ENCODE assay signal across 26 cellular contexts in the genomic region with DNA sequence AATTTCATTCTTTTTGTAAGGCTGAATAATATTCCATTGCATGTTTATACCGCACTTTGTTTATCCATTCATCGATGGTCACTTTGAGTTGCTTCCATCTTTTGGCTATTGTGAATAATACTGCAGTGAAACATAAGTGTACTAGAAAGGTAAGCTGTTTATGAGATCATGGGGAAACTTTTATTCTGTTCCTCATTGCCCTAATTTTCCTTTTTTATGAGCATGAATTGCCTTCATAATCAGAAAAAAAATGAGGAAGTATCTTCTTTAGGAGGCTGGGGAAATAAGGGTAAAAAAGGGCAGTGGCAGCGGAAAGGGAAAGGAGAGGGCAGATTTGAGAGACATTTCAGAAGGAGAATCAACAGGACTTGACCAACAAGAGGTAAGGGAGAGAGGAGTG. TPM values are rescaled to one million over a fixed set of nuclear protein-coding genes. Genes with fewer than 3 reads are reported as not detected.
DNase-seq lines count a peak whose midpoint lies in the region; ATAC-seq and TF ChIP-seq lines count a peak whose summit lies in the region.
"Had no signal": no experiment of that assay in that cellular context is flagged by ENCODE, and none has a peak within 500 bp of the region (broad histone marks: within the 10 kb centered on the region; RNA-seq: fewer than 3 reads in every experiment).

No MANE protein-coding gene starts in this region.

- no peaks in the 10 kb centered on the region for H3K36me3 ChIP-seq in GM23338 (ENCODE audit: insufficient read depth)
- no peaks in the 10 kb centered on the region for H3K36me3 ChIP-seq in colonic mucosa
- H3K36me3 ChIP-seq in rectal smooth muscle tissue (ENCODE audit: control insufficient read depth, insufficient read depth, low read length) = no peaks in the 10 kb centered on the region
- H3K36me3 ChIP-seq in neuronal stem cell (replicated peaks in 1 of 2; ENCODE audit: control insufficient read depth in 2 of 2, insufficient read depth in 2 of 2, low read length in 2 of 2) = no peaks in the 10 kb centered on the region
- H3K36me3 ChIP-seq: breast epithelium, HAP-1, heart left ventricle had no signal

- H4K20me1 ChIP-seq in GM23338 (replicated peaks; ENCODE audit: insufficient read depth) = no peaks in the 10 kb centered on the region

- H3K27ac ChIP-seq in GM23338 (ENCODE audit: low read depth) = no peak overlapping the region
- peak overlapping the region; percentile 82 for H3K27ac ChIP-seq in colonic mucosa
- H3K27ac ChIP-seq in rectal smooth muscle tissue (ENCODE audit: low read depth, low read length) = peak overlapping the region; percentile 66
- H3K27ac ChIP-seq in neuronal stem cell (replicated peaks; ENCODE audit: low read length) = no peak overlapping the region
- H3K27ac ChIP-seq: breast epithelium, parathyroid adenoma, SK-N-MC had no signal

- H3K23ac ChIP-seq in neuronal stem cell (ENCODE audit: low read depth, low read length, poor library complexity) = no peak overlapping the region

- H3K4ac ChIP-seq in neuronal stem cell (ENCODE audit: low read length) = no peak overlapping the region

- no peak overlapping the region for H4K8ac ChIP-seq in neuronal stem cell (ENCODE audit: low read depth, low read length)

- H3K79me2 ChIP-seq in GM23338 (replicated peaks; ENCODE audit: insufficient read depth) = peaks cover 10% of the 10 kb centered on the region

- H2BK15ac ChIP-seq in neuronal stem cell (ENCODE audit: low read length) = no peak overlapping the region

- H2AK5ac ChIP-seq in neuronal stem cell (ENCODE audit: low read depth, low read length) = no peak overlapping the region

- no CpG with 5 or more reads among the region's 3 CpGs for WGBS in neuronal stem cell (ENCODE audit: extremely low coverage in 2 of 2, insufficient read length in 2 of 2, insufficient replicate concordance in 1 of 2), 2 donors

- no peak overlapping the region for H3K4me3 Mint-ChIP-seq in GM23338
- H3K4me3 Mint-ChIP-seq: activated T-cell treated with anti-CD3 and anti-CD28 coated beads, Interleukin-2, amount 50 U/mL, for 24 hours; CD4-positive, alpha-beta memory T cell; natural killer cell treated with Interleukin-12 subunit alpha and Interleukin-12 subunit beta and Interleukin-15 and Interleukin-18, amount 100 ng/mL, for 72 hours had no signal

- H3K18ac ChIP-seq in neuronal stem cell (ENCODE audit: low read length) = no peak overlapping the region

- peaks cover 4% of the 10 kb centered on the region; the same call in 1 of the 2 replicates for H3F3A ChIP-seq in GM23338 (replicated peaks; ENCODE audit: low read depth)

- H2BK5ac ChIP-seq in neuronal stem cell (ENCODE audit: low read length) = no peak overlapping the region

- no peak overlapping the region for H4K91ac ChIP-seq in neuronal stem cell (ENCODE audit: low read depth, low read length, poor library complexity)

- H3K27me3 Mint-ChIP-seq in GM23338 (ENCODE audit: insufficient read depth, low read depth, poor library complexity) = peaks cover 12% of the 10 kb centered on the region
- H3K27me3 Mint-ChIP-seq: activated T-cell treated with anti-CD3 and anti-CD28 coated beads, Interleukin-2, amount 50 U/mL, for 24 hours; CD4-positive, alpha-beta memory T cell; natural killer cell treated with Interleukin-12 subunit alpha and Interleukin-12 subunit beta and Interleukin-15 and Interleukin-18, amount 100 ng/mL, for 72 hours had no signal

- no peaks in the 10 kb centered on the region for H3K9me3 ChIP-seq in colonic mucosa
- no peaks in the 10 kb centered on the region for H3K9me3 ChIP-seq in neuronal stem cell (replicated peaks in 1 of 2; ENCODE audit: control insufficient read depth in 2 of 2, insufficient read depth in 1 of 2, low read depth in 1 of 2, low read length in 2 of 2)
- H3K9me3 ChIP-seq: breast epithelium, HAP-1, heart left ventricle had no signal

- H3K4me2 ChIP-seq in GM23338 (no peak overlapping the region), neuronal stem cell (ENCODE audit: insufficient read depth, low read length, poor library complexity, severe bottlenecking) (no peak overlapping the region)

- no peaks in the 10 kb centered on the region for H3K36me3 Mint-ChIP-seq in GM23338 (ENCODE audit: low read depth)
- H3K36me3 Mint-ChIP-seq: CD4-positive, alpha-beta memory T cell; natural killer cell treated with Interleukin-12 subunit alpha and Interleukin-12 subunit beta and Interleukin-15 and Interleukin-18, amount 100 ng/mL, for 72 hours had no signal

- H3K14ac ChIP-seq in neuronal stem cell (ENCODE audit: low read length) = no peak overlapping the region

- no peaks in the 10 kb centered on the region for H3K9me3 Mint-ChIP-seq in GM23338
- H3K9me3 Mint-ChIP-seq: activated T-cell treated with anti-CD3 and anti-CD28 coated beads, Interleukin-2, amount 50 U/mL, for 24 hours; natural killer cell treated with Interleukin-12 subunit alpha and Interleukin-12 subunit beta and Interleukin-15 and Interleukin-18, amount 100 ng/mL, for 72 hours had no signal

- H3K9ac ChIP-seq in colonic mucosa (ENCODE audit: low read depth in 2 of 2, low read length in 2 of 2) (peak overlapping the region in 1 of 2 donors; percentile 51), rectal smooth muscle tissue (ENCODE audit: low read length) (no peak overlapping the region), neuronal stem cell (ENCODE audit: low read depth, low read length, poor library complexity) (no peak overlapping the region)
- H3K9ac ChIP-seq: parathyroid adenoma had no signal

- ATAC-seq in GM23338 (no peak), HG03469 (IDR thresholded peaks at IDR 0.05; ENCODE audit: unreplicated experiment) (no peak)
- ATAC-seq: heart left ventricle; left lobe of liver; natural killer cell treated with Interleukin-12 subunit alpha and Interleukin-12 subunit beta and Interleukin-15 and Interleukin-18, amount 100 ng/mL, for 72 hours; sciatic nerve had no signal

- no peak overlapping the region for H2BK12ac ChIP-seq in neuronal stem cell (ENCODE audit: low read length)

- H3K9me2 ChIP-seq in GM23338 (ENCODE audit: insufficient read depth) = no peaks in the 10 kb centered on the region

- POLR2A ChIA-PET in GM10248 (lab: Yijun Ruan, JAX) = no interaction called here

- 0 out of 2 replicates have a peak overlapping the region, but pooled peaks have one; percentile 5 for H3K27ac Mint-ChIP-seq in GM23338
- H3K27ac Mint-ChIP-seq: activated T-cell treated with anti-CD3 and anti-CD28 coated beads, Interleukin-2, amount 50 U/mL, for 24 hours; CD4-positive, alpha-beta memory T cell; natural killer cell treated with Interleukin-12 subunit alpha and Interleukin-12 subunit beta and Interleukin-15 and Interleukin-18, amount 100 ng/mL, for 72 hours had no signal

- no peak for TF ChIP-seq POLR2A in NB4 (IDR thresholded peaks at IDR 0.05; ENCODE audit: extremely low read depth, insufficient read length)

- H3K27me3 ChIP-seq in GM23338 (ENCODE audit: insufficient read depth) = 0 out of 2 replicates have a peak, but pooled peaks cover 4% of the 10 kb centered on the region
- no peaks in the 10 kb centered on the region for H3K27me3 ChIP-seq in colonic mucosa
- H3K27me3 ChIP-seq in rectal smooth muscle tissue (ENCODE audit: control insufficient read depth, insufficient read depth, low read length) = no peaks in the 10 kb centered on the region
- no peaks in the 10 kb centered on the region for H3K27me3 ChIP-seq in neuronal stem cell (ENCODE audit: control insufficient read depth in 3 of 3, insufficient read depth in 3 of 3, low read depth in 1 of 3, low read length in 3 of 3)
- H3K27me3 ChIP-seq: breast epithelium had no signal

- intact Hi-C loops in colonic mucosa (cut with DNase I) = loop anchor here (5.0 kb wide), 1 partner anchor 76 kb away; no protein-coding TSS in a partner anchor

- H3K4me1 Mint-ChIP-seq in GM23338 = peaks cover 5% of the 10 kb centered on the region

- H3K4me1 ChIP-seq in GM23338 (ENCODE audit: insufficient read depth) (peaks cover 8% of the 10 kb centered on the region; the same call in 1 of the 2 replicates), colonic mucosa (peaks cover 6% of the 10 kb centered on the region), rectal smooth muscle tissue (ENCODE audit: control insufficient read depth, insufficient read depth, low read length) (peaks cover 18% of the 10 kb centered on the region), neuronal stem cell (ENCODE audit: control insufficient read depth in 2 of 2, insufficient read depth in 1 of 2, low read depth in 1 of 2, low read length in 2 of 2) (peaks cover 7% of the 10 kb centered on the region in 2 donors)
- H3K4me1 ChIP-seq: breast epithelium had no signal

- no peak overlapping the region for H2BK120ac ChIP-seq in neuronal stem cell (ENCODE audit: low read depth, low read length)

- DNase-seq in GM23338 (ENCODE audit: low spot score) = no peak
- DNase-seq in NB4 (ENCODE audit: low read depth) = peak; percentile 22
- no peak for DNase-seq in colonic mucosa
- DNase-seq in GM10248 (ENCODE audit: extremely low spot score) = no peak
- no peak for DNase-seq in neuronal stem cell (ENCODE audit: low spot score)
- DNase-seq: activated CD4-positive, CD25-positive, alpha-beta regulatory T cell treated with anti-CD3 and anti-CD28 coated beads, Interleukin-2, amount 50 U/mL, for 72 hours; activated naive CD4-positive, alpha-beta T cell; activated T-cell treated with anti-CD3 and anti-CD28 coated beads, Interleukin-2, amount 50 U/mL, for 24 hours; amniotic stem cell; CD4-positive, alpha-beta memory T cell; cortex of kidney; GF-D8; heart left ventricle; mesendoderm; NCI-H146; NCI-H510A treated with DMSO at 0.1 percent for 48 hours; stimulated activated CD4-positive, alpha-beta T cell treated with anti-CD3 and anti-CD28 coated beads, Interleukin-15, amount 100 ng/mL, for 24 hours had no signal

- TF ChIP-seq CTCF in GM23338 (conservative IDR thresholded peaks at IDR 0.05; ENCODE audit: low read depth in 2 of 2) (no peak), NB4 (IDR thresholded peaks at IDR 0.05; ENCODE audit: low read depth, low read length) (no peak), colonic mucosa (IDR thresholded peaks at IDR 0.05) (no peak), GM10248 (IDR thresholded peaks at IDR 0.05; ENCODE audit: control extremely low read depth, extremely low read depth, low read depth, missing control alignments) (no peak)

- no peaks in the 10 kb centered on the region for H3K79me1 ChIP-seq in neuronal stem cell (ENCODE audit: low read depth, low read length)

- CTCF ChIA-PET in GM10248 (lab: Yijun Ruan, JAX) = interaction anchor here (1.5 kb wide), 1 partner anchor 17 kb away, joined by 3 read pairs; no protein-coding TSS in a partner anchor

- H2AFZ ChIP-seq in GM23338 (no peak overlapping the region), neuronal stem cell (ENCODE audit: low read length) (no peak overlapping the region)
- H2AFZ ChIP-seq: parathyroid adenoma had no signal

- H3K4me3 ChIP-seq in GM23338 (no peak overlapping the region), NB4 (ENCODE audit: low read depth, low read length) (no peak overlapping the region), colonic mucosa (no peak overlapping the region), rectal smooth muscle tissue (ENCODE audit: low read length) (peak overlapping the region; percentile 25), neuronal stem cell (ENCODE audit: low read length in 2 of 2) (no peak overlapping the region)
- H3K4me3 ChIP-seq: breast epithelium, HAP-1, heart left ventricle, SK-N-MC had no signal

RNA-seq across cellular contexts. Expression of gene SERINC3, which starts 14.3 kb away (rescaled TPM):
- total RNA-seq in GM23338 (2014; rRNA removed; shearing (Covaris generic)) = 25.4 and 33.0 TPM in 2 replicates
- polyA plus RNA-seq in GM23338 (2016; fragmentation: Nextera tagmentation; extraction: Ambion mirVana) = 18.1 and 18.6 TPM in 2 replicates
- 100 to 1,000 TPM in 1 of 2 donors, 10 to 100 TPM in 1; 82.8 to 121 TPM for total RNA-seq in colonic mucosa
- 30.6 TPM for polyA plus RNA-seq in neuronal stem cell (2013, experiment 1 of 2)
- polyA plus RNA-seq in neuronal stem cell (2013, experiment 2 of 2) = 30.8 TPM

RNA-seq across cellular contexts. Expression of gene PKIG, which starts 46.2 kb away (rescaled TPM):
- 23.9 and 33.2 TPM in 2 replicates for total RNA-seq in GM23338 (2014; rRNA removed; shearing (Covaris generic))
- polyA plus RNA-seq in GM23338 (2016; fragmentation: Nextera tagmentation; extraction: Ambion mirVana) = 29.7 and 34.9 TPM in 2 replicates
- 10 to 100 TPM; 24.4 to 46.1 TPM for total RNA-seq in colonic mucosa
- polyA plus RNA-seq in neuronal stem cell (2013, experiment 1 of 2) = 77.0 TPM
- 79.1 TPM for polyA plus RNA-seq in neuronal stem cell (2013, experiment 2 of 2)

Comparison
In these comparisons a context has a peak if more than half of its experiments do, and no peak if none do; other contexts are left out.
1. H3K27ac ChIP-seq: peak in colonic mucosa (single experiment) and rectal smooth muscle tissue (single experiment); none in GM23338 (single experiment) and neuronal stem cell (single experiment).